ENCODE assay signal across 1 cellular context in genomic region chr14:64387738-64388532, GRCh38.
TF ChIP-seq lines count a peak whose summit lies in the region.

MTHFD1 (plus strand) TSS chr14:64388353; CDS start chr14:64388428, 75 bp downstream.

TF ChIP-seq in GM12878, 131 proteins besides CTCF, POLR2A, EP300 and RAD21 (continued from another document and continues in another):
- TF ChIP-seq IRF3 (IDR thresholded peaks at IDR 0.05) (no peak; the same call in 1 of the 2 replicates), RBBP5 (conservative IDR thresholded peaks at IDR 0.05) (no peak), NR2C2 (IDR thresholded peaks at IDR 0.05; ENCODE audit: borderline replicate concordance, control insufficient read depth, insufficient read length, low read depth) (no peak), DPF2 (IDR thresholded peaks at IDR 0.05) (peak; percentile 75), TCF12 (IDR thresholded peaks at IDR 0.05; ENCODE audit: low read depth, low read length) (no peak), POU2F2 (IDR thresholded peaks at IDR 0.05; ENCODE audit: borderline replicate concordance, low read depth, low read length) (0 out of 3 replicates have a peak, but pooled peaks have one; percentile 48), YBX1 (IDR thresholded peaks at IDR 0.05) (no peak), HDGF (IDR thresholded peaks at IDR 0.05) (peak; percentile 78; the same call in 1 of the 2 replicates), REST (IDR thresholded peaks at IDR 0.05; ENCODE audit: low read depth, low read length) (no peak), USF2 (IDR thresholded peaks at IDR 0.05; ENCODE audit: borderline replicate concordance, low read depth, low read length) (peak; percentile 30; the same call in 1 of the 2 replicates), TAF1 (IDR thresholded peaks at IDR 0.05; ENCODE audit: borderline replicate concordance, low read depth, low read length) (peak; percentile 79), JUND (IDR thresholded peaks at IDR 0.05; ENCODE audit: low read depth, low read length) (no peak), ZSCAN29 (IDR thresholded peaks at IDR 0.05) (no peak), HSF1 (IDR thresholded peaks at IDR 0.05; ENCODE audit: low read depth, low read length) (no peak), SKIL (IDR thresholded peaks at IDR 0.05; ENCODE audit: low read depth, poor library complexity, severe bottlenecking) (no peak), NBN (IDR thresholded peaks at IDR 0.05) (peak; percentile 9; the same call in 1 of the 2 replicates), SMAD5 (IDR thresholded peaks at IDR 0.05; ENCODE audit: low read depth) (peak; percentile 69; the same call in 1 of the 2 replicates), EED (IDR thresholded peaks at IDR 0.05; ENCODE audit: low read depth) (peak; percentile 33; the same call in 1 of the 2 replicates), ATF7 (IDR thresholded peaks at IDR 0.05; ENCODE audit: low read depth) (peak; percentile 8; the same call in 1 of the 2 replicates), ATF3 (IDR thresholded peaks at IDR 0.05; ENCODE audit: borderline replicate concordance, extremely low read depth, low read depth, low read length) (no peak), MTA2 (IDR thresholded peaks at IDR 0.05; ENCODE audit: low read depth) (no peak), RELA (IDR thresholded peaks at IDR 0.05; ENCODE audit: borderline replicate concordance, partially characterized antibody) (peak; percentile 41), E2F8 (IDR thresholded peaks at IDR 0.05; ENCODE audit: low read depth, partially characterized antibody) (peak; percentile 97), STAT1 (conservative IDR thresholded peaks at IDR 0.05) (no peak), PAX5 (IDR thresholded peaks at IDR 0.05; ENCODE audit: borderline replicate concordance, low read depth, low read length) (0 out of 2 replicates have a peak, but pooled peaks have one; percentile 45), MEF2A (IDR thresholded peaks at IDR 0.05; ENCODE audit: insufficient read depth, low read depth, low read length) (no peak), ZBTB4 (CRISPR knock-in tag; IDR thresholded peaks at IDR 0.05) (no peak), NFYA (IDR thresholded peaks at IDR 0.05; ENCODE audit: borderline replicate concordance, low read depth, low read length) (no peak; the same call in 1 of the 2 replicates), CHD1 (IDR thresholded peaks at IDR 0.05; ENCODE audit: low read depth, low read length) (no peak), CBFB (IDR thresholded peaks at IDR 0.05; ENCODE audit: low read depth) (peak; percentile 80; the same call in 1 of the 2 replicates), RAD51 (IDR thresholded peaks at IDR 0.05) (peak; percentile 74), ZNF207 (IDR thresholded peaks at IDR 0.05; ENCODE audit: borderline replicate concordance) (no peak), IRF5 (IDR thresholded peaks at IDR 0.05; ENCODE audit: borderline replicate concordance) (no peak), BMI1 (IDR thresholded peaks at IDR 0.05; ENCODE audit: borderline replicate concordance) (no peak), SPI1 (IDR thresholded peaks at IDR 0.05; ENCODE audit: borderline replicate concordance, insufficient read depth, low read depth, low read length) (no peak), ASH2L (IDR thresholded peaks at IDR 0.05; ENCODE audit: borderline replicate concordance, low read depth) (no peak), MXI1 (IDR thresholded peaks at IDR 0.05; ENCODE audit: low read depth, low read length) (peak; percentile 99), RFX5 (IDR thresholded peaks at IDR 0.05; ENCODE audit: low read depth, low read length) (no peak), HDAC2 (IDR thresholded peaks at IDR 0.05) (no peak), BCLAF1 (IDR thresholded peaks at IDR 0.05) (no peak), PAX8 (IDR thresholded peaks at IDR 0.05) (no peak)
